ENCODE assay signal across 13 cellular contexts in the genomic region with DNA sequence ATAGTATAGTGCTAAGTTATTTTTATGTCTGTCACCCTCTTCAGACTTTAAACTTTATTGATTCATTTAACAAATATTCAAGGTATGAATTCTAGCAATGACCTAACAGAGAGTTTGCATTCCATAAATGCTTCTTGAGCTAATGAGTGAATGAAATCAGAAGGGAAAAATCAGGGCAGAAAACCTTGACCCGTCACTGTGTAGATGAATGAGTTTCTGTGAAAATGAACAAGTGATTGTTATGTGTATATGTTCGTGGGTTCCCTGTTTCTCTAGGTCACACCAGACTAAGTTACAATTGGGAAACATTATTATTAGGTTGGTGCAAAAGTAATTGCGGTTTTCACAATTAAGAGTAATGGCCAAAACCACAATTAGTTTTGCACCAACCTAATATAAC. TPM values are rescaled to one million over a fixed set of nuclear protein-coding genes. Genes with fewer than 3 reads are reported as not detected.
DNase-seq lines count a peak whose midpoint lies in the region; FAIRE-seq and TF ChIP-seq lines count a peak whose summit lies in the region.
"Had no signal": no experiment of that assay in that cellular context is flagged by ENCODE, and none has a peak within 500 bp of the region (broad histone marks: within the 10 kb centered on the region; RNA-seq: fewer than 3 reads in every experiment).

No MANE protein-coding gene starts in this region.

- FAIRE-seq in astrocyte (lab: Jason Lieb, UNC) = no peak

- intact Hi-C loops in Caco-2 (cut with micrococcal nuclease; ENCODE audit: unreplicated experiment) = loop anchor here (1.0 to 5.0 kb wide), 3 partner anchors 19 to 121 kb away; no protein-coding TSS in a partner anchor
- intact Hi-C loops in activated T-helper 2 cell treated with anti-CD3 and anti-CD28 coated beads, Interferon-gamma antibody, Interleukin-2, Interleukin-4, amounts not matched to agents 10 μg/mL and 5 μg/mL and 100 μg/mL, durations not matched to agents 14 hours and 24 hours and 36 hours (cut with micrococcal nuclease) = loop anchor here (1.0 kb wide), 1 partner anchor 11 kb away; no protein-coding TSS in a partner anchor

- H3K4me3 Mint-ChIP-seq in Caco-2 (ENCODE audit: unreplicated experiment) = peak overlapping the region; percentile 31
- H3K4me3 Mint-ChIP-seq in HFFc6 = peak overlapping the region; percentile 49; the same call in 1 of the 2 replicates
- no peak overlapping the region for H3K4me3 Mint-ChIP-seq in astrocyte (ENCODE audit: unreplicated experiment)
- H3K4me3 Mint-ChIP-seq in activated T-helper 2 cell treated with anti-CD3 and anti-CD28 coated beads, Interferon-gamma antibody, Interleukin-2, Interleukin-4, amounts not matched to agents 10 μg/mL and 5 μg/mL and 100 μg/mL, durations not matched to agents 14 hours and 24 hours and 36 hours (ENCODE audit: low read depth) = no peak overlapping the region

- no peaks in the 10 kb centered on the region for H3K9me3 Mint-ChIP-seq in Caco-2 (ENCODE audit: unreplicated experiment)
- no peaks in the 10 kb centered on the region for H3K9me3 Mint-ChIP-seq in HFFc6
- peaks cover 4% of the 10 kb centered on the region for H3K9me3 Mint-ChIP-seq in astrocyte (ENCODE audit: unreplicated experiment)
- no peaks in the 10 kb centered on the region for H3K9me3 Mint-ChIP-seq in activated T-helper 2 cell treated with anti-CD3 and anti-CD28 coated beads, Interferon-gamma antibody, Interleukin-2, Interleukin-4, amounts not matched to agents 10 μg/mL and 5 μg/mL and 100 μg/mL, durations not matched to agents 14 hours and 24 hours and 36 hours

- H3K4me2 ChIP-seq in astrocyte (ENCODE audit: low read length) = peak overlapping the region; percentile 7

- H3K27ac Mint-ChIP-seq in Caco-2 (ENCODE audit: unreplicated experiment) (peak overlapping the region; percentile 82), HFFc6 (peak overlapping the region; percentile 82), astrocyte (ENCODE audit: unreplicated experiment) (no peak overlapping the region)
- H3K27ac Mint-ChIP-seq in activated T-helper 2 cell treated with anti-CD3 and anti-CD28 coated beads, Interferon-gamma antibody, Interleukin-2, Interleukin-4, amounts not matched to agents 10 μg/mL and 5 μg/mL and 100 μg/mL, durations not matched to agents 14 hours and 24 hours and 36 hours = no peak overlapping the region

- BruUV-seq in Caco-2 (replicated peaks; lab: Mats Ljungman, UMichigan) = no TSS peak

- H3K4me1 Mint-ChIP-seq in Caco-2 (ENCODE audit: low read depth, unreplicated experiment) (peaks cover 24% of the 10 kb centered on the region), HFFc6 (ENCODE audit: low read depth) (peaks cover 62% of the 10 kb centered on the region), astrocyte (ENCODE audit: low read depth, unreplicated experiment) (peaks cover 12% of the 10 kb centered on the region)
- peaks cover 54% of the 10 kb centered on the region for H3K4me1 Mint-ChIP-seq in activated T-helper 2 cell treated with anti-CD3 and anti-CD28 coated beads, Interferon-gamma antibody, Interleukin-2, Interleukin-4, amounts not matched to agents 10 μg/mL and 5 μg/mL and 100 μg/mL, durations not matched to agents 14 hours and 24 hours and 36 hours (ENCODE audit: low read depth)

- CTCF ChIA-PET in Caco-2 (lab: Charles Lee) = interaction anchor here (0.7 kb wide), 1 partner anchor 56 kb away, joined by 4 read pairs; no protein-coding TSS in a partner anchor

- H3K27ac ChIP-seq in astrocyte (ENCODE audit: low read depth, low read length) (peak overlapping the region; percentile 54), neutrophil (peak overlapping the region; percentile 76)
- H3K27ac ChIP-seq: right lobe of liver, upper lobe of left lung had no signal

- no peaks in the 10 kb centered on the region for H3K27me3 Mint-ChIP-seq in Caco-2 (ENCODE audit: insufficient read depth, unreplicated experiment)
- H3K27me3 Mint-ChIP-seq in HFFc6 (ENCODE audit: insufficient read depth) = no peaks in the 10 kb centered on the region; the same call in 1 of the 2 replicates
- H3K27me3 Mint-ChIP-seq in astrocyte (ENCODE audit: low read depth, unreplicated experiment) = no peaks in the 10 kb centered on the region
- no peaks in the 10 kb centered on the region for H3K27me3 Mint-ChIP-seq in activated T-helper 2 cell treated with anti-CD3 and anti-CD28 coated beads, Interferon-gamma antibody, Interleukin-2, Interleukin-4, amounts not matched to agents 10 μg/mL and 5 μg/mL and 100 μg/mL, durations not matched to agents 14 hours and 24 hours and 36 hours (ENCODE audit: low read depth)

- H3K9me3 ChIP-seq in Caco-2 (no peaks in the 10 kb centered on the region), astrocyte (ENCODE audit: insufficient read depth, low read depth, low read length) (no peaks in the 10 kb centered on the region), neutrophil (no peaks in the 10 kb centered on the region)
- H3K9me3 ChIP-seq: right lobe of liver, upper lobe of left lung had no signal

- H3K4me1 ChIP-seq in Caco-2 (peaks cover 22% of the 10 kb centered on the region), astrocyte (ENCODE audit: insufficient read depth, low read length) (peaks cover 11% of the 10 kb centered on the region), neutrophil (ENCODE audit: control insufficient read depth in 1 of 2, insufficient read depth in 1 of 2, low read depth in 1 of 2, low read length in 1 of 2) (peaks cover 49 to 79% of the 10 kb centered on the region in 2 experiments)

- H3K79me2 ChIP-seq in astrocyte (ENCODE audit: insufficient read depth, low read length) = no peaks in the 10 kb centered on the region

- POLR2A ChIA-PET in Caco-2 (lab: Charles Lee) = no interaction called here

- TF ChIP-seq CTCF in Caco-2 (IDR thresholded peaks at IDR 0.05; ENCODE audit: insufficient read depth in 1 of 2, low read depth in 1 of 2, low read length in 1 of 2, severe bottlenecking in 1 of 2, unreplicated experiment in 1 of 2) (no peak), HFFc6 (IDR thresholded peaks at IDR 0.05) (no peak), astrocyte (IDR thresholded peaks at IDR 0.05; ENCODE audit: insufficient read depth, low read depth, low read length) (no peak), neutrophil (IDR thresholded peaks at IDR 0.05) (no peak)

- no peak overlapping the region for H3K9ac ChIP-seq in astrocyte (ENCODE audit: low read length)

- H3K27me3 ChIP-seq in Caco-2 (replicated peaks; ENCODE audit: control insufficient read depth, insufficient read depth, low read length) (no peaks in the 10 kb centered on the region), astrocyte (ENCODE audit: insufficient read depth, low read length) (no peaks in the 10 kb centered on the region), neutrophil (no peaks in the 10 kb centered on the region)
- H3K27me3 ChIP-seq: right lobe of liver, upper lobe of left lung had no signal

- peak in 1 of 2 experiments; percentile 35 for DNase-seq in Caco-2
- DNase-seq in HFFc6 = peak; percentile 22
- DNase-seq in astrocyte (ENCODE audit: low read depth) = peak; percentile 72
- no peak for DNase-seq in SKM-1 (lab: John Stamatoyannopoulos, UW; ENCODE audit: unreplicated experiment)
- no peak for DNase-seq in NCI-H1694 (lab: John Stamatoyannopoulos, UW)
- no peak for DNase-seq in activated T-helper 2 cell treated with anti-CD3 and anti-CD28 coated beads, Interferon-gamma antibody, Interleukin-2, Interleukin-4, amounts not matched to agents 10 μg/mL and 5 μg/mL and 100 μg/mL, durations not matched to agents 14 hours and 24 hours and 36 hours (ENCODE audit: low spot score)
- DNase-seq in NCI-H2029 (lab: John Stamatoyannopoulos, UW) = no peak
- DNase-seq: NCI-H446 treated with DMSO at 0.1 percent for 48 hours, right lobe of liver, SHP77 treated with DMSO at 0.1 percent for 48 hours, upper lobe of left lung had no signal

- H3K36me3 Mint-ChIP-seq in Caco-2 (ENCODE audit: insufficient read depth, unreplicated experiment) (no peaks in the 10 kb centered on the region), HFFc6 (ENCODE audit: low read depth) (peaks cover 27% of the 10 kb centered on the region), astrocyte (ENCODE audit: low read depth, unreplicated experiment) (peaks cover 2% of the 10 kb centered on the region)
- peaks cover 54% of the 10 kb centered on the region for H3K36me3 Mint-ChIP-seq in activated T-helper 2 cell treated with anti-CD3 and anti-CD28 coated beads, Interferon-gamma antibody, Interleukin-2, Interleukin-4, amounts not matched to agents 10 μg/mL and 5 μg/mL and 100 μg/mL, durations not matched to agents 14 hours and 24 hours and 36 hours (ENCODE audit: low read depth)

- no peaks in the 10 kb centered on the region for H4K20me1 ChIP-seq in astrocyte (ENCODE audit: insufficient read depth, low read length)

- H3K4me3 ChIP-seq in Caco-2 (ENCODE audit: low read depth, low read length) (no peak overlapping the region), astrocyte (ENCODE audit: insufficient read depth, low read depth, low read length) (no peak overlapping the region), neutrophil (ENCODE audit: low read depth in 1 of 2, low read length in 1 of 2) (peak overlapping the region; percentile 7 to 32)
- H3K4me3 ChIP-seq: right lobe of liver, upper lobe of left lung had no signal

- no peak overlapping the region for H2AFZ ChIP-seq in astrocyte (ENCODE audit: low read depth, low read length)

- H3K36me3 ChIP-seq in Caco-2 (ENCODE audit: control insufficient read depth, insufficient read depth, low read length) (no peaks in the 10 kb centered on the region), astrocyte (ENCODE audit: insufficient read depth, low read length) (no peaks in the 10 kb centered on the region), neutrophil (peaks cover 17% of the 10 kb centered on the region)
- H3K36me3 ChIP-seq: upper lobe of left lung had no signal

RNA-seq across cellular contexts. Expression of a gene that starts 30.1 kb away (rescaled TPM):
- total RNA-seq in Caco-2 (2022) (0.14 and 0.16 TPM in 2 replicates), astrocyte (0.23 TPM in 1 of 2 replicates, not detected in the other)
- total RNA-seq in HFFc6 (2021; fragmentation: NEBNext Ultra II Directional; extraction: Animal tissue kit (Norgen Biotek cat#: 25700)) = 10 to 100 TPM; 30.7 to 37.6 (median 35.5) TPM
- total RNA-seq in activated T-helper 2 cell treated with anti-CD3 and anti-CD28 coated beads, Interferon-gamma antibody, Interleukin-2, Interleukin-4, amounts not matched to agents 10 μg/mL and 5 μg/mL and 100 μg/mL, durations not matched to agents 14 hours and 24 hours and 36 hours = 45.2 and 47.4 TPM in 2 replicates
- total RNA-seq: Daoy had no signal

Comparison
In these comparisons a context has a peak if more than half of its experiments do, and no peak if none do; other contexts are left out.
1. DNase-seq: peak in HFFc6 (single experiment) and astrocyte (single experiment); none in SKM-1 (single experiment), NCI-H1694 (single experiment), activated T-helper 2 cell treated with anti-CD3 and anti-CD28 coated beads, Interferon-gamma antibody, Interleukin-2, Interleukin-4, amounts not matched to agents 10 μg/mL and 5 μg/mL and 100 μg/mL, durations not matched to agents 14 hours and 24 hours and 36 hours (single experiment) and NCI-H2029 (single experiment).
2. H3K4me3 ChIP-seq: peak in neutrophil (2 of 2); none in Caco-2 (single experiment) and astrocyte (single experiment).
3. H3K27ac Mint-ChIP-seq: peak in Caco-2 (single experiment) and HFFc6 (single experiment); none in astrocyte (single experiment) and activated T-helper 2 cell treated with anti-CD3 and anti-CD28 coated beads, Interferon-gamma antibody, Interleukin-2, Interleukin-4, amounts not matched to agents 10 μg/mL and 5 μg/mL and 100 μg/mL, durations not matched to agents 14 hours and 24 hours and 36 hours (single experiment).
4. H3K4me3 Mint-ChIP-seq: peak in Caco-2 (single experiment) and HFFc6 (single experiment); none in astrocyte (single experiment) and activated T-helper 2 cell treated with anti-CD3 and anti-CD28 coated beads, Interferon-gamma antibody, Interleukin-2, Interleukin-4, amounts not matched to agents 10 μg/mL and 5 μg/mL and 100 μg/mL, durations not matched to agents 14 hours and 24 hours and 36 hours (single experiment).
5. RNA of a gene that starts 30.1 kb away (total RNA-seq): 45.2 to 47.4 TPM in activated T-helper 2 cell treated with anti-CD3 and anti-CD28 coated beads, Interferon-gamma antibody, Interleukin-2, Interleukin-4, amounts not matched to agents 10 μg/mL and 5 μg/mL and 100 μg/mL, durations not matched to agents 14 hours and 24 hours and 36 hours and 30.7 to 37.6 TPM in HFFc6; 0.23 TPM in astrocyte and 0.14 to 0.16 TPM in Caco-2; every median in the first group is over 10 times any median in the second.